8 cellular contexts compared by ENCODE assay signal in the genomic region with DNA sequence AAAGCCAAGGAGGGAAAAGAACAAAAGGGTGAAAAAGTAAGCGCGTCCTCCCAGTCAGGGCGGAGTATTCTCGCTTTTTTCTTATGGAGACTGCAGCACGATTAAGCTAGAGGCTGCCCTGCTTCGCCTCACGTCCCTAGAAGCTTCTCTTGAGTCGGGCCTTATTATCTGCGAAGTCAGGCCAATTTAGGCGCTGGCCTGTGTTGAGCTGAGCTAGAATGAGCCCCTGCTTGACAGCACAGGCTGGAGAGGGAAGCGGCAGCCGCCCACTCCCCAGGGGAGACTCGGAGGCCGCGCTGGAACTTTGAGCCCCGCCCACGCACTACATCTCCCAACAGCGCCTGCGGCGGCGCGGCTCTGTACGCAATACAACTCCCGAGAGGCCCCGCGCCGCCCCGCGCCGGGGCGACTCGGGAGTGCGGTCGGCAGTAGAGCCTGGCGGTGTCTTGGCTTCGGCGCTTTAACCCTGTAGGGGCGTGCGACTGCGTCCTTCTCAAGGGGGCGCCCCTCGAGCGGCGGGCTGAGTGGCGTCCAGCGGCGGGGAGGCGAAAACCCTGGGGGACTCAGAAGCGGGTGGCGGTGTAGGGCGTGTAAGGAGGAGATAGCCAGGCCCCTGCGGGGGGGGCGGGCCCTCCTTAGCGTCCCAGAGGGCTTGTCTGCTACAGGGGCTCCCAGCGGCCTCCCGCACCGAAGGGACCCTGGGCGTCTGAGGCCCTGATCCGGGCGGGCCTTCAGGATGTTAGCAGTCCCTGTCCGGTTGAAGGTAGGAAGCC. TPM values are rescaled to one million over a fixed set of nuclear protein-coding genes. Genes with fewer than 3 reads are reported as not detected.
A peak's percentile ranks its signal among the peaks of the same experiment; 100 is the strongest.
DNase-seq lines count a peak whose midpoint lies in the region; ATAC-seq and TF ChIP-seq lines count a peak whose summit lies in the region.

No MANE protein-coding gene starts in this region.

- 1% methylated on average over 48 to 55 of the region's 61 CpGs for WGBS in GM23248 (ENCODE audit: low coverage in 1 of 2, low lambda C conversion rate in 2 of 2, missing lambda C conversion rate in 2 of 2), 2 experiments

- in situ Hi-C loops in GM23248 (cut with MboI) = no loop called here

- H3K4me3 Mint-ChIP-seq in activated T-helper 2 cell treated with anti-CD3 and anti-CD28 coated beads, Interferon-gamma antibody, Interleukin-2, Interleukin-4, amounts not matched to agents 10 μg/mL and 5 μg/mL and 100 μg/mL, durations not matched to agents 14 hours and 24 hours and 36 hours (ENCODE audit: low read depth) = peak overlapping the region; percentile 94
- peak overlapping the region; percentile 89 to 99 (median 99) for H3K4me3 Mint-ChIP-seq in nephron

- H3K36me3 Mint-ChIP-seq in activated T-helper 2 cell treated with anti-CD3 and anti-CD28 coated beads, Interferon-gamma antibody, Interleukin-2, Interleukin-4, amounts not matched to agents 10 μg/mL and 5 μg/mL and 100 μg/mL, durations not matched to agents 14 hours and 24 hours and 36 hours (ENCODE audit: low read depth) = peaks cover 39% of the 10 kb centered on the region
- H3K36me3 Mint-ChIP-seq in nephron (ENCODE audit: low read depth) = peaks cover 55% of the 10 kb centered on the region

- H3K4me2 ChIP-seq in GM23248 (ENCODE audit: unreplicated experiment) = peak overlapping the region; percentile 84
- H3K4me2 ChIP-seq in Karpas-422 (ENCODE audit: low read depth, low read length, poor library complexity, severe bottlenecking) = peak overlapping the region; percentile 96

- peak; percentile 94 for DNase-seq in EL
- peak; percentile 99 for DNase-seq in GM23248
- DNase-seq in Karpas-422 = peak; percentile 96
- DNase-seq in RKO (ENCODE audit: low spot score) = peak; percentile 93
- DNase-seq in activated T-helper 2 cell treated with anti-CD3 and anti-CD28 coated beads, Interferon-gamma antibody, Interleukin-2, Interleukin-4, amounts not matched to agents 10 μg/mL and 5 μg/mL and 100 μg/mL, durations not matched to agents 14 hours and 24 hours and 36 hours (ENCODE audit: low spot score) = peak; percentile 85
- peak; percentile 83 for DNase-seq in fibroblast of peridontal ligament (ENCODE audit: extremely low read depth)
- DNase-seq in stimulated activated naive CD8-positive, alpha-beta T cell treated with anti-CD3 and anti-CD28 coated beads, Interleukin-15, Interleukin-2, amounts not matched to agents 100 U/mL and 50 U/mL, for 24 hours = peak; percentile 91

- H3K4me1 Mint-ChIP-seq in activated T-helper 2 cell treated with anti-CD3 and anti-CD28 coated beads, Interferon-gamma antibody, Interleukin-2, Interleukin-4, amounts not matched to agents 10 μg/mL and 5 μg/mL and 100 μg/mL, durations not matched to agents 14 hours and 24 hours and 36 hours (ENCODE audit: low read depth) = peaks cover 28% of the 10 kb centered on the region
- H3K4me1 Mint-ChIP-seq in nephron = peaks cover 42% of the 10 kb centered on the region

- H3K4me1 ChIP-seq in GM23248 (ENCODE audit: insufficient read depth) = peaks cover 31% of the 10 kb centered on the region
- peaks cover 21% of the 10 kb centered on the region for H3K4me1 ChIP-seq in Karpas-422 (ENCODE audit: low read length)

- no peaks in the 10 kb centered on the region for H3K27me3 Mint-ChIP-seq in activated T-helper 2 cell treated with anti-CD3 and anti-CD28 coated beads, Interferon-gamma antibody, Interleukin-2, Interleukin-4, amounts not matched to agents 10 μg/mL and 5 μg/mL and 100 μg/mL, durations not matched to agents 14 hours and 24 hours and 36 hours (ENCODE audit: low read depth)
- H3K27me3 Mint-ChIP-seq in nephron (ENCODE audit: low read depth) = no peaks in the 10 kb centered on the region

- H3K36me3 ChIP-seq in GM23248 (ENCODE audit: low read depth) (peaks cover 25% of the 10 kb centered on the region), Karpas-422 (ENCODE audit: insufficient read depth, low read length) (peaks cover 22% of the 10 kb centered on the region)

- H3K79me2 ChIP-seq in GM23248 (ENCODE audit: insufficient read depth) (peaks cover 67% of the 10 kb centered on the region), Karpas-422 (ENCODE audit: low read length) (peaks cover 24% of the 10 kb centered on the region)

- peaks cover 20% of the 10 kb centered on the region for H3K9me3 Mint-ChIP-seq in activated T-helper 2 cell treated with anti-CD3 and anti-CD28 coated beads, Interferon-gamma antibody, Interleukin-2, Interleukin-4, amounts not matched to agents 10 μg/mL and 5 μg/mL and 100 μg/mL, durations not matched to agents 14 hours and 24 hours and 36 hours
- H3K9me3 Mint-ChIP-seq in nephron = peaks cover 35% of the 10 kb centered on the region

- H4K20me1 ChIP-seq in GM23248 (ENCODE audit: insufficient read depth) (no peaks in the 10 kb centered on the region), Karpas-422 (ENCODE audit: insufficient read depth, low read depth, low read length) (0 out of 2 replicates have a peak, but pooled peaks cover 5% of the 10 kb centered on the region)

- H3F3A ChIP-seq in GM23248 (ENCODE audit: insufficient read depth) = peaks cover 18% of the 10 kb centered on the region

- H3K27ac Mint-ChIP-seq in activated T-helper 2 cell treated with anti-CD3 and anti-CD28 coated beads, Interferon-gamma antibody, Interleukin-2, Interleukin-4, amounts not matched to agents 10 μg/mL and 5 μg/mL and 100 μg/mL, durations not matched to agents 14 hours and 24 hours and 36 hours = peak overlapping the region; percentile 97
- peak overlapping the region; percentile 98 to 99 (median 99) for H3K27ac Mint-ChIP-seq in nephron

- H2AFZ ChIP-seq in GM23248 (peak overlapping the region; percentile 95), Karpas-422 (ENCODE audit: low read length) (peak overlapping the region; percentile 99)

- H3K9ac ChIP-seq in GM23248 = peak overlapping the region; percentile 98
- H3K9ac ChIP-seq in Karpas-422 (ENCODE audit: low read length) = peak overlapping the region; percentile 90

- ATAC-seq in stimulated activated naive CD8-positive, alpha-beta T cell treated with anti-CD3 and anti-CD28 coated beads, Interleukin-15, Interleukin-2, amounts not matched to agents 100 U/mL and 50 U/mL, for 24 hours = peak; percentile 79

- no peaks in the 10 kb centered on the region for H3K27me3 ChIP-seq in GM23248 (replicated peaks; ENCODE audit: insufficient read depth)
- no peaks in the 10 kb centered on the region for H3K27me3 ChIP-seq in Karpas-422 (ENCODE audit: low read length)

- H3K9me2 ChIP-seq in GM23248 (ENCODE audit: insufficient read depth) (no peaks in the 10 kb centered on the region), Karpas-422 (replicated peaks; ENCODE audit: insufficient read depth, low read length) (no peaks in the 10 kb centered on the region)

- intact Hi-C loops in activated T-helper 2 cell treated with anti-CD3 and anti-CD28 coated beads, Interferon-gamma antibody, Interleukin-2, Interleukin-4, amounts not matched to agents 10 μg/mL and 5 μg/mL and 100 μg/mL, durations not matched to agents 14 hours and 24 hours and 36 hours (cut with micrococcal nuclease) = loop anchor here (1.0 kb wide), 2 partner anchors 24 to 324 kb away; partner anchors contain the start of gene HNRNPR

- peak overlapping the region; percentile 83 for H3K4me3 ChIP-seq in GM23248
- peak overlapping the region; percentile 83 for H3K4me3 ChIP-seq in Karpas-422 (ENCODE audit: low read length)

- peak in 1 of 3 experiments; percentile 24 for TF ChIP-seq CTCF in nephron (IDR thresholded peaks at IDR 0.05; ENCODE audit: unreplicated experiment in 3 of 3)

- peak overlapping the region; percentile 90 for H3K27ac ChIP-seq in GM23248
- H3K27ac ChIP-seq in Karpas-422 (ENCODE audit: low read length) = peak overlapping the region; percentile 84

- H3K9me3 ChIP-seq in GM23248 (ENCODE audit: low read depth) (no peaks in the 10 kb centered on the region), Karpas-422 (ENCODE audit: low read length) (peaks cover 9% of the 10 kb centered on the region)

RNA-seq across cellular contexts. Expression of gene ZNF436, which starts 0.9 kb away (rescaled TPM):
- 14.0 and 16.2 TPM in 2 replicates for total RNA-seq in GM23248 (2014; rRNA removed; shearing (Covaris generic))
- polyA plus RNA-seq in GM23248 (2016; fragmentation: Nextera tagmentation; extraction: Ambion mirVana) = 8.1 and 9.4 TPM in 2 replicates
- total RNA-seq in Karpas-422 (2014; rRNA removed; shearing (Covaris generic); ENCODE audit: low replicate concordance) = 6.4 and 7.4 TPM in 2 replicates
- total RNA-seq in activated T-helper 2 cell treated with anti-CD3 and anti-CD28 coated beads, Interferon-gamma antibody, Interleukin-2, Interleukin-4, amounts not matched to agents 10 μg/mL and 5 μg/mL and 100 μg/mL, durations not matched to agents 14 hours and 24 hours and 36 hours = 4.9 and 6.1 TPM in 2 replicates

RNA-seq across cellular contexts. Expression of gene HNRNPR, which starts 24.7 kb away (rescaled TPM):
- 77.5 and 91.6 TPM in 2 replicates for total RNA-seq in GM23248 (2014; rRNA removed; shearing (Covaris generic))
- 124 and 126 TPM in 2 replicates for polyA plus RNA-seq in GM23248 (2016; fragmentation: Nextera tagmentation; extraction: Ambion mirVana)
- total RNA-seq in Karpas-422 (2014; rRNA removed; shearing (Covaris generic); ENCODE audit: low replicate concordance) = 120 and 130 TPM in 2 replicates
- total RNA-seq in activated T-helper 2 cell treated with anti-CD3 and anti-CD28 coated beads, Interferon-gamma antibody, Interleukin-2, Interleukin-4, amounts not matched to agents 10 μg/mL and 5 μg/mL and 100 μg/mL, durations not matched to agents 14 hours and 24 hours and 36 hours = 231 and 237 TPM in 2 replicates

RNA-seq across cellular contexts. Expression of gene TCEA3, which starts 55.8 kb away (rescaled TPM):
- 9.2 and 16.3 TPM in 2 replicates for total RNA-seq in GM23248 (2014; rRNA removed; shearing (Covaris generic))
- 21.3 and 23.2 TPM in 2 replicates for polyA plus RNA-seq in GM23248 (2016; fragmentation: Nextera tagmentation; extraction: Ambion mirVana)
- not detected in 2 replicates for total RNA-seq in Karpas-422 (2014; rRNA removed; shearing (Covaris generic); ENCODE audit: low replicate concordance)
- total RNA-seq in activated T-helper 2 cell treated with anti-CD3 and anti-CD28 coated beads, Interferon-gamma antibody, Interleukin-2, Interleukin-4, amounts not matched to agents 10 μg/mL and 5 μg/mL and 100 μg/mL, durations not matched to agents 14 hours and 24 hours and 36 hours = 3.3 and 5.6 TPM in 2 replicates

Comparison
In these comparisons a context has a peak if more than half of its experiments do, and no peak if none do; other contexts are left out.
1. Peak in every context shown above with its lines: DNase-seq, ATAC-seq, H3K4me3 ChIP-seq and H3K27ac ChIP-seq.